In the genomic region with DNA sequence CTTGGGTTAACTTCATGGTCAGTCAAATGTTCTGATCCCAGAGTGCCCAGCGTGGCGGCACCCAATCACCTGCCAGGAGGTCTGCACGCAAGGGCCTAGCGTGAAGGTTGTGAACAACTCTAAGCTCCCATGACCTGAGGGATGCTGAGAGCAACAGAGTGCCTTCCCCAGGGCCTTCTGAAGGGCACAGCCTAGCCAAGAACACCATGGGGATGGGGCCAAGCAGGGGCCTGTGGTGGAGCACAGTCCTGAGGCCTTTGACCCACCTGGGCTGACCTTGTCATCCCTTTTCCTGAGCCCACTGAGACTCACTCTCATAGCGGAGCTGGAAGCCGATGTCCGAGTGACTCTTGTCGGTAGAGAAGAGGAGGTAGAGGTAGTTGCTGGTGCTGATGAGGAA, we compare ENCODE assay signal across 20 cellular contexts.
DNase-seq lines count a peak whose midpoint lies in the region; ATAC-seq and TF ChIP-seq lines count a peak whose summit lies in the region.
"Had no signal": no experiment of that assay in that cellular context is flagged by ENCODE, and none has a peak within 500 bp of the region (broad histone marks: within the 10 kb centered on the region; RNA-seq: fewer than 3 reads in every experiment).

No MANE protein-coding gene starts in this region.

- BruUV-seq in Caco-2 (replicated peaks; lab: Mats Ljungman, UMichigan) = no TSS peak

- peaks cover 4% of the 10 kb centered on the region for H3K27me3 Mint-ChIP-seq in type B pancreatic cell
- peaks cover 6% of the 10 kb centered on the region for H3K27me3 Mint-ChIP-seq in Caco-2 (ENCODE audit: insufficient read depth, unreplicated experiment)
- H3K27me3 Mint-ChIP-seq: B cell had no signal

- ATAC-seq in lung (ENCODE audit: insufficient read depth, low FRiP score) = no peak
- no peak for ATAC-seq in HG03135 (IDR thresholded peaks at IDR 0.05; ENCODE audit: unreplicated experiment)
- no peak for ATAC-seq in psoas muscle
- ATAC-seq: CD8-positive, alpha-beta T cell; GM12878 had no signal

- no peak overlapping the region for H3K4me3 Mint-ChIP-seq in type B pancreatic cell
- H3K4me3 Mint-ChIP-seq in Caco-2 (ENCODE audit: unreplicated experiment) = no peak overlapping the region
- H3K4me3 Mint-ChIP-seq: B cell; CD4-positive, CD25-positive, alpha-beta regulatory T cell; CD8-positive, alpha-beta T cell had no signal

- H3K4me1 ChIP-seq in lung (ENCODE audit: control insufficient read depth in 2 of 2, insufficient read depth in 2 of 2, low read length in 2 of 2) = no peaks in the 10 kb centered on the region
- no peaks in the 10 kb centered on the region for H3K4me1 ChIP-seq in Caco-2
- no peaks in the 10 kb centered on the region for H3K4me1 ChIP-seq in psoas muscle

- H3K4me3 ChIP-seq in lung (no peak overlapping the region), Caco-2 (ENCODE audit: low read depth, low read length) (no peak overlapping the region), psoas muscle (no peak overlapping the region)
- H3K4me3 ChIP-seq: BLaER1, GM12878 had no signal

- H3K27ac Mint-ChIP-seq in type B pancreatic cell (no peak overlapping the region), Caco-2 (ENCODE audit: unreplicated experiment) (no peak overlapping the region)
- H3K27ac Mint-ChIP-seq: B cell; CD8-positive, alpha-beta T cell had no signal

- no peak overlapping the region for H3K27ac ChIP-seq in lung (ENCODE audit: low read depth in 1 of 2, low read length in 1 of 2)
- no peak overlapping the region for H3K27ac ChIP-seq in psoas muscle
- H3K27ac ChIP-seq: 22Rv1, BLaER1, C4-2B had no signal

- DNase-seq in activated CD8-positive, alpha-beta memory T cell treated with anti-CD3 and anti-CD28 coated beads for 24 hours = peak; percentile 15
- DNase-seq in activated CD8-positive, alpha-beta memory T cell treated with anti-CD3 and anti-CD28 coated beads, Interleukin-2, amount 50 U/mL, for 4 hours = no peak
- DNase-seq in lung (ENCODE audit: low spot score) (peak; percentile 20), type B pancreatic cell (ENCODE audit: extremely low spot score, unreplicated experiment) (peak; percentile 52), Caco-2 (no peak), psoas muscle (no peak)
- DNase-seq: CD4-positive, CD25-positive, alpha-beta regulatory T cell; CD8-positive, alpha-beta T cell; DMS 273 treated with DMSO at 0.1 percent for 48 hours; DMS79; EL; GDM1; GOT3; HCEC 1CT had no signal

- 96 to 97% methylated on average over 8 of the region's 8 CpGs for WGBS in lung, 2 donors
- WGBS in psoas muscle, 3 donors = 94 to 97% (median 97%) methylated on average over 8 of the region's 8 CpGs

- no peaks in the 10 kb centered on the region for H3K36me3 Mint-ChIP-seq in type B pancreatic cell
- H3K36me3 Mint-ChIP-seq in Caco-2 (ENCODE audit: insufficient read depth, unreplicated experiment) = no peaks in the 10 kb centered on the region
- H3K36me3 Mint-ChIP-seq: CD4-positive, CD25-positive, alpha-beta regulatory T cell; CD8-positive, alpha-beta T cell had no signal

- H3K27me3 ChIP-seq in lung (ENCODE audit: control insufficient read depth, insufficient read depth) (no peaks in the 10 kb centered on the region), Caco-2 (replicated peaks; ENCODE audit: control insufficient read depth, insufficient read depth, low read length) (no peaks in the 10 kb centered on the region), psoas muscle (ENCODE audit: insufficient read depth in 3 of 3, low read length in 2 of 3) (no peaks in the 10 kb centered on the region)
- H3K27me3 ChIP-seq: BLaER1 had no signal

- H3K4me1 Mint-ChIP-seq in type B pancreatic cell (ENCODE audit: unreplicated experiment) (no peaks in the 10 kb centered on the region), Caco-2 (ENCODE audit: low read depth, unreplicated experiment) (no peaks in the 10 kb centered on the region)
- H3K4me1 Mint-ChIP-seq: B cell; CD4-positive, CD25-positive, alpha-beta regulatory T cell had no signal

- H3K9me3 Mint-ChIP-seq in type B pancreatic cell (no peaks in the 10 kb centered on the region), Caco-2 (ENCODE audit: unreplicated experiment) (no peaks in the 10 kb centered on the region)
- H3K9me3 Mint-ChIP-seq: CD8-positive, alpha-beta T cell had no signal

- H3K9me3 ChIP-seq in lung (ENCODE audit: control insufficient read depth in 2 of 2, insufficient read depth in 1 of 2, low read length in 1 of 2) = peaks cover 0 to 3% of the 10 kb centered on the region in 2 donors
- H3K9me3 ChIP-seq in Caco-2 = no peaks in the 10 kb centered on the region
- no peaks in the 10 kb centered on the region for H3K9me3 ChIP-seq in psoas muscle
- H3K9me3 ChIP-seq: BLaER1 had no signal

- TF ChIP-seq CTCF in lung (IDR thresholded peaks at IDR 0.05; ENCODE audit: control extremely low read depth, extremely low read depth) (no peak), type B pancreatic cell (conservative IDR thresholded peaks at IDR 0.05) (no peak), Caco-2 (IDR thresholded peaks at IDR 0.05; ENCODE audit: insufficient read depth in 1 of 2, low read depth in 1 of 2, low read length in 1 of 2, severe bottlenecking in 1 of 2, unreplicated experiment in 1 of 2) (no peak), psoas muscle (IDR thresholded peaks at IDR 0.05) (no peak)

- intact Hi-C loops in Caco-2 (cut with micrococcal nuclease; ENCODE audit: unreplicated experiment) = no loop called here
- intact Hi-C loops in psoas muscle (cut with DNase I) = no loop called here

- POLR2A ChIA-PET in Caco-2 (lab: Charles Lee) = no interaction called here

- CTCF ChIA-PET in Caco-2 (lab: Charles Lee) = no interaction called here

- H3K36me3 ChIP-seq in lung (ENCODE audit: control insufficient read depth in 2 of 2, insufficient read depth in 2 of 2, low read length in 2 of 2) (no peaks in the 10 kb centered on the region), Caco-2 (ENCODE audit: control insufficient read depth, insufficient read depth, low read length) (no peaks in the 10 kb centered on the region), psoas muscle (ENCODE audit: insufficient read depth in 1 of 2, low read depth in 1 of 2) (no peaks in the 10 kb centered on the region)
- H3K36me3 ChIP-seq: BLaER1 had no signal

Comparison
In these comparisons a context has a peak if more than half of its experiments do, and no peak if none do; other contexts are left out.
1. DNase-seq: peak in activated CD8-positive, alpha-beta memory T cell treated with anti-CD3 and anti-CD28 coated beads for 24 hours (single experiment), lung (single experiment) and type B pancreatic cell (single experiment); none in activated CD8-positive, alpha-beta memory T cell treated with anti-CD3 and anti-CD28 coated beads, Interleukin-2, amount 50 U/mL, for 4 hours (single experiment), Caco-2 (0 of 2) and psoas muscle (0 of 2).